ENCODE assay signal across 13 cellular contexts in genomic region chr6:150683320-150683719, GRCh38.
DNase-seq lines count a peak whose midpoint lies in the region; ATAC-seq and TF ChIP-seq lines count a peak whose summit lies in the region.
"Had no signal": no experiment of that assay in that cellular context is flagged by ENCODE, and none has a peak within 500 bp of the region (broad histone marks: within the 10 kb centered on the region; RNA-seq: fewer than 3 reads in every experiment).

No MANE protein-coding gene starts in this region.

- no peaks in the 10 kb centered on the region for H3K27me3 Mint-ChIP-seq in activated B cell treated with CpG ODN at 0.5 μM for 24 hours

- TF ChIP-seq POLR2A in esophagus squamous epithelium (IDR thresholded peaks at IDR 0.05) (peak in 1 of 4 donors; percentile 21), upper lobe of left lung (IDR thresholded peaks at IDR 0.05) (peak in 1 of 4 donors; percentile 34)

- H3K9ac ChIP-seq in SK-N-SH = no peak overlapping the region
- H3K9ac ChIP-seq: GM23248 had no signal

- H3K4me1 Mint-ChIP-seq in activated B cell treated with CpG ODN at 0.5 μM for 24 hours = peaks cover 88% of the 10 kb centered on the region

- H3K4me3 ChIP-seq in esophagus squamous epithelium = peak overlapping the region in 2 of 4 donors; percentile 1 to 36
- no peak overlapping the region for H3K4me3 ChIP-seq in muscle layer of duodenum (ENCODE audit: low read depth in 1 of 2, low read length in 2 of 2)
- H3K4me3 ChIP-seq in upper lobe of left lung = peak overlapping the region in 3 of 4 donors; percentile 28 to 41 (median 36)
- H3K4me3 ChIP-seq in SK-N-SH (ENCODE audit: low read depth in 2 of 2, low read length in 1 of 2) = no peak overlapping the region
- H3K4me3 ChIP-seq: GM23248, hepatocyte had no signal

- intact Hi-C loops in activated B cell treated with CpG ODN at 0.5 μM for 24 hours (cut with micrococcal nuclease) = loop anchor here (1.0 to 2.0 kb wide), 2 partner anchors 8 to 13 kb away; no protein-coding TSS in a partner anchor
- intact Hi-C loops in esophagus squamous epithelium (cut with DNase I) = loop anchor here (10.0 kb wide), 1 partner anchor 131 kb away; no protein-coding TSS in a partner anchor

- H3K9me2 ChIP-seq in SK-N-SH = no peaks in the 10 kb centered on the region

- H3K9me3 Mint-ChIP-seq in activated B cell treated with CpG ODN at 0.5 μM for 24 hours = no peaks in the 10 kb centered on the region

- H3F3A ChIP-seq in SK-N-SH (replicated peaks; ENCODE audit: insufficient read depth) = no peaks in the 10 kb centered on the region

- H3K4me2 ChIP-seq in SK-N-SH = no peak overlapping the region
- H3K4me2 ChIP-seq: hepatocyte had no signal

- no peaks in the 10 kb centered on the region for H3K79me2 ChIP-seq in SK-N-SH (ENCODE audit: insufficient read depth)
- H3K79me2 ChIP-seq: hepatocyte had no signal

- POLR2A ChIA-PET in activated B cell treated with CpG ODN at 0.5 μM for 24 hours (lab: Charles Lee) = interaction anchor here (0.6 to 7.3 kb wide), 6 partner anchors 38 to 84 kb away, joined by 3 to 62 read pairs (median 4); partner anchors contain the start of gene PLEKHG1
- POLR2A ChIA-PET in SK-N-SH (lab: Yijun Ruan, JAX) = no interaction called here

- H3K9me3 ChIP-seq in esophagus squamous epithelium (no peaks in the 10 kb centered on the region), muscle layer of duodenum (ENCODE audit: control insufficient read depth in 1 of 2, low read length in 2 of 2) (no peaks in the 10 kb centered on the region), upper lobe of left lung (no peaks in the 10 kb centered on the region), SK-N-SH (no peaks in the 10 kb centered on the region)

- no peaks in the 10 kb centered on the region for H4K20me1 ChIP-seq in SK-N-SH (ENCODE audit: insufficient read depth)

- peak overlapping the region; percentile 73 for H3K4me3 Mint-ChIP-seq in activated B cell treated with CpG ODN at 0.5 μM for 24 hours
- H3K4me3 Mint-ChIP-seq: WTC11 had no signal

- TF ChIP-seq CTCF in activated B cell treated with CpG ODN at 0.5 μM for 24 hours (IDR thresholded peaks at IDR 0.05) (no peak), esophagus squamous epithelium (IDR thresholded peaks at IDR 0.05) (no peak), upper lobe of left lung (IDR thresholded peaks at IDR 0.05) (no peak), SK-N-SH (IDR thresholded peaks at IDR 0.05) (no peak)

- no peaks in the 10 kb centered on the region for H3K36me3 ChIP-seq in esophagus squamous epithelium
- H3K36me3 ChIP-seq in muscle layer of duodenum (ENCODE audit: control insufficient read depth in 1 of 2, insufficient read depth in 2 of 2, low read length in 2 of 2) = no peaks in the 10 kb centered on the region
- H3K36me3 ChIP-seq in upper lobe of left lung = no peaks in the 10 kb centered on the region
- no peaks in the 10 kb centered on the region for H3K36me3 ChIP-seq in SK-N-SH (replicated peaks in 1 of 2; ENCODE audit: control insufficient read depth in 1 of 2, insufficient read depth in 2 of 2, low read length in 1 of 2)

- 63 to 65% methylated on average over 8 of the region's 8 CpGs for WGBS in esophagus squamous epithelium, 2 donors
- 50 to 53% methylated on average over 7 to 8 of the region's 8 CpGs for WGBS in upper lobe of left lung, 2 donors
- WGBS in SK-N-SH (ENCODE audit: low lambda C conversion rate) = 35% methylated on average over 8 of the region's 8 CpGs

- TF ChIP-seq EP300 in upper lobe of left lung (IDR thresholded peaks at IDR 0.05) (peak; percentile 82 to 98 (median 98)), SK-N-SH (IDR thresholded peaks at IDR 0.05; ENCODE audit: borderline replicate concordance in 1 of 2, low read depth in 1 of 2, low read length in 1 of 2) (no peak)

- CTCF ChIA-PET in activated B cell treated with CpG ODN at 0.5 μM for 24 hours (lab: Charles Lee) (no interaction called here), SK-N-SH (lab: Yijun Ruan, JAX) (no interaction called here)

- TF ChIP-seq RAD21 in SK-N-SH (IDR thresholded peaks at IDR 0.05; ENCODE audit: low read length) = no peak

- H3K27me3 ChIP-seq in esophagus squamous epithelium (no peaks in the 10 kb centered on the region), muscle layer of duodenum (ENCODE audit: low read depth, low read length) (no peaks in the 10 kb centered on the region), upper lobe of left lung (no peaks in the 10 kb centered on the region), SK-N-SH (ENCODE audit: insufficient read depth) (no peaks in the 10 kb centered on the region)
- H3K27me3 ChIP-seq: hepatocyte had no signal

- no peak overlapping the region for H2AFZ ChIP-seq in SK-N-SH (ENCODE audit: low read depth)
- H2AFZ ChIP-seq: GM23248, hepatocyte had no signal

- ATAC-seq in activated B cell treated with CpG ODN at 0.5 μM for 24 hours (ENCODE audit: low read depth) (peak; percentile 53), upper lobe of left lung (ENCODE audit: low FRiP score in 2 of 2) (peak in 1 of 2 donors; percentile 81), GM19455 (IDR thresholded peaks at IDR 0.05; ENCODE audit: unreplicated experiment) (no peak)
- ATAC-seq: WTC11 had no signal

- H3K27ac ChIP-seq in esophagus squamous epithelium (peak overlapping the region; percentile 25 to 85 (median 63)), muscle layer of duodenum (ENCODE audit: low read length) (peak overlapping the region; percentile 61), upper lobe of left lung (peak overlapping the region; percentile 79 to 91 (median 84)), SK-N-SH (ENCODE audit: low read depth in 2 of 2, low read length in 1 of 2) (no peak overlapping the region)
- H3K27ac ChIP-seq: GM23248, hepatocyte had no signal

- peak overlapping the region; percentile 84 for H3K27ac Mint-ChIP-seq in activated B cell treated with CpG ODN at 0.5 μM for 24 hours
- H3K27ac Mint-ChIP-seq: WTC11 had no signal

- H3K36me3 Mint-ChIP-seq in activated B cell treated with CpG ODN at 0.5 μM for 24 hours (ENCODE audit: low read depth) = peaks cover 37% of the 10 kb centered on the region
- H3K36me3 Mint-ChIP-seq: WTC11 had no signal

- peak; percentile 25 for DNase-seq in activated B cell treated with CpG ODN at 0.5 μM for 24 hours
- no peak for DNase-seq in esophagus squamous epithelium (lab: John Stamatoyannopoulos, UW)
- peak in 1 of 2 donors; percentile 66 for DNase-seq in upper lobe of left lung
- no peak for DNase-seq in SK-N-SH
- DNase-seq in amygdala (lab: John Stamatoyannopoulos, UW) = no peak
- DNase-seq: activated naive CD4-positive, alpha-beta T cell; caudate nucleus; GM23248; NCI-H1092 had no signal

- H3K4me1 ChIP-seq in esophagus squamous epithelium (peaks cover 12 to 61% (median 25%) of the 10 kb centered on the region in 3 donors), muscle layer of duodenum (ENCODE audit: control insufficient read depth in 1 of 2, insufficient read depth in 2 of 2, low read length in 2 of 2) (no peaks in the 10 kb centered on the region), upper lobe of left lung (peaks cover 3 to 32% (median 18%) of the 10 kb centered on the region in 4 donors), SK-N-SH (ENCODE audit: control insufficient read depth in 1 of 2, insufficient read depth in 2 of 2, low read depth in 1 of 2, low read length in 1 of 2) (no peaks in the 10 kb centered on the region; a peak in 1 of 4 replicates)

TF ChIP-seq in SK-N-SH, 30 proteins besides CTCF, POLR2A, EP300 and RAD21:
- TF ChIP-seq GABPA (IDR thresholded peaks at IDR 0.05; ENCODE audit: low read depth) = no peak
- no peak for TF ChIP-seq GATA2 (CRISPR knock-in tag; IDR thresholded peaks at IDR 0.05)
- no peak for TF ChIP-seq USF2 (IDR thresholded peaks at IDR 0.05; ENCODE audit: borderline replicate concordance, low read depth, low read length)
- TF ChIP-seq IRF3 (IDR thresholded peaks at IDR 0.05; ENCODE audit: low read depth, low read length) = no peak
- no peak for TF ChIP-seq USF1 (IDR thresholded peaks at IDR 0.05; ENCODE audit: borderline replicate concordance, low read depth)
- TF ChIP-seq MEF2A (IDR thresholded peaks at IDR 0.05; ENCODE audit: borderline replicate concordance, low read depth) = no peak
- TF ChIP-seq YY1 (IDR thresholded peaks at IDR 0.05; ENCODE audit: low read depth) = no peak
- TF ChIP-seq EZH2phosphoT487 (IDR thresholded peaks at IDR 0.05; ENCODE audit: borderline replicate concordance, low read depth) = no peak

Comparison
In these comparisons a context has a peak if more than half of its experiments do, and no peak if none do; other contexts are left out.
1. H3K27ac ChIP-seq: peak in esophagus squamous epithelium (4 of 4), muscle layer of duodenum (single experiment) and upper lobe of left lung (4 of 4); none in SK-N-SH (0 of 2).
2. H3K4me3 ChIP-seq: peak in upper lobe of left lung (3 of 4); none in muscle layer of duodenum (0 of 2) and SK-N-SH (0 of 2).